27 cellular contexts compared by ENCODE assay signal in genomic region chr10:107437921-107438320, GRCh38.
"Had no signal": no experiment of that assay in that cellular context is flagged by ENCODE, and none has a peak within 500 bp of the region (broad histone marks: within the 10 kb centered on the region; RNA-seq: fewer than 3 reads in every experiment).

No MANE protein-coding gene starts in this region.

- H3K27ac Mint-ChIP-seq: activated naive CD8-positive, alpha-beta T cell; immature natural killer cell; natural killer cell treated with Interleukin-12 subunit alpha and Interleukin-12 subunit beta and Interleukin-15 and Interleukin-18, amount 100 ng/mL, for 72 hours; stimulated activated naive B cell treated with anti-CD40 and anti-IgM and Interleukin-4, amounts not matched to agents 10 μg/mL and 1 μg/mL and 100 μg/mL, for 72 hours; T-helper 2 cell treated with Interferon-gamma antibody and Interleukin-4, amounts not matched to agents 5 μg/mL and 100 μg/mL, for 36 hours had no signal

- H3K9me3 ChIP-seq: body of pancreas, esophagus squamous epithelium, gastrocnemius medialis, neutrophil, sigmoid colon, stomach, transverse colon had no signal

- H3K36me3 Mint-ChIP-seq: activated naive CD8-positive, alpha-beta T cell; immature natural killer cell; natural killer cell treated with Interleukin-12 subunit alpha and Interleukin-12 subunit beta and Interleukin-15 and Interleukin-18, amount 100 ng/mL, for 72 hours; stimulated activated naive B cell treated with anti-CD40 and anti-IgM and Interleukin-4, amounts not matched to agents 10 μg/mL and 1 μg/mL and 100 μg/mL, for 72 hours had no signal

- H3K27ac ChIP-seq: body of pancreas, epithelial cell of prostate, esophagus squamous epithelium, gastrocnemius medialis, neutrophil, sigmoid colon, stomach, transverse colon had no signal

- FAIRE-seq: endometrium, small intestine, urothelium cell line had no signal

- H3K4me1 ChIP-seq: body of pancreas, esophagus squamous epithelium, gastrocnemius medialis, stomach, transverse colon had no signal

- ATAC-seq: body of pancreas; gastrocnemius medialis; natural killer cell treated with Interleukin-12 subunit alpha and Interleukin-12 subunit beta and Interleukin-15 and Interleukin-18, amount 100 ng/mL, for 72 hours; stimulated activated naive B cell treated with anti-CD40 and anti-IgM and Interleukin-4, amounts not matched to agents 10 μg/mL and 1 μg/mL and 100 μg/mL, for 72 hours had no signal

- H3K27me3 ChIP-seq: body of pancreas, esophagus squamous epithelium, gastrocnemius medialis, neutrophil, sigmoid colon, stomach, transverse colon had no signal

- H3K4me3 ChIP-seq: body of pancreas, esophagus squamous epithelium, gastrocnemius medialis, sigmoid colon, stomach, transverse colon had no signal

- DNase-seq: activated CD4-positive, alpha-beta T cell treated with anti-CD3 and anti-CD28 coated beads for 4 hours; activated CD4-positive, alpha-beta T cell treated with anti-CD3 and anti-CD28 coated beads, Interleukin-2, amount 50 U/mL, for 48 hours; activated CD8-positive, alpha-beta memory T cell treated with anti-CD3 and anti-CD28 coated beads for 24 hours; activated effector memory CD4-positive, alpha-beta T cell treated with Interleukin-2 at 50 U/mL for 16 hours; activated naive CD4-positive, alpha-beta T cell treated with Interleukin-2 at 50 U/mL for 16 hours; body of pancreas; effector CD8-positive, alpha-beta T cell; esophagus squamous epithelium; gastrocnemius medialis; glutamatergic neuron; immature natural killer cell; sigmoid colon; small intestine; stimulated activated CD4-positive, alpha-beta T cell treated with anti-CD3 and anti-CD28 coated beads, Interleukin-1b, Interleukin-23, amount 100 ng/mL, for 48 hours; stimulated activated CD4-positive, alpha-beta T cell treated with anti-CD3 and anti-CD28 coated beads, Interleukin-4, amount 100 ng/mL, for 4 hours; stimulated activated CD8-positive, alpha-beta memory T cell treated with anti-CD3 and anti-CD28 coated beads, Interleukin-4, amount 100 ng/mL, for 48 hours; stimulated activated naive B cell treated with anti-CD40 and anti-IgM and Interleukin-4, amounts not matched to agents 10 μg/mL and 1 μg/mL and 100 μg/mL, for 72 hours; stomach; T-helper 1 cell; transverse colon had no signal

- H3K36me3 ChIP-seq: esophagus squamous epithelium, gastrocnemius medialis, neutrophil, sigmoid colon, stomach, transverse colon had no signal

- H3K27me3 Mint-ChIP-seq: activated naive CD8-positive, alpha-beta T cell; stimulated activated naive B cell treated with anti-CD40 and anti-IgM and Interleukin-4, amounts not matched to agents 10 μg/mL and 1 μg/mL and 100 μg/mL, for 72 hours had no signal

- H3K4me3 Mint-ChIP-seq: activated naive CD8-positive, alpha-beta T cell; immature natural killer cell; natural killer cell treated with Interleukin-12 subunit alpha and Interleukin-12 subunit beta and Interleukin-15 and Interleukin-18, amount 100 ng/mL, for 72 hours; stimulated activated naive B cell treated with anti-CD40 and anti-IgM and Interleukin-4, amounts not matched to agents 10 μg/mL and 1 μg/mL and 100 μg/mL, for 72 hours; T-helper 2 cell treated with Interferon-gamma antibody and Interleukin-4, amounts not matched to agents 5 μg/mL and 100 μg/mL, for 36 hours had no signal

- H3K4me1 Mint-ChIP-seq: immature natural killer cell had no signal
